8 cellular contexts compared by ENCODE assay signal in genomic region chr12:111840831-111841230, GRCh38. TPM values are rescaled to one million over a fixed set of nuclear protein-coding genes. Genes with fewer than 3 reads are reported as not detected.
DNase-seq lines count a peak whose midpoint lies in the region; ATAC-seq and TF ChIP-seq lines count a peak whose summit lies in the region.

No MANE protein-coding gene starts in this region.

- peaks cover 71% of the 10 kb centered on the region for H3K36me3 Mint-ChIP-seq in activated T-cell treated with anti-CD3 and anti-CD28 coated beads, Interleukin-2, amount 50 U/mL, for 24 hours (ENCODE audit: low read depth)
- peaks cover 50% of the 10 kb centered on the region for H3K36me3 Mint-ChIP-seq in activated naive CD8-positive, alpha-beta T cell treated with anti-CD3 and anti-CD28 coated beads for 36 hours

- H3K27me3 ChIP-seq in left lung (no peaks in the 10 kb centered on the region), tibial artery (no peaks in the 10 kb centered on the region)

- no peaks in the 10 kb centered on the region for H3K9me3 Mint-ChIP-seq in activated T-cell treated with anti-CD3 and anti-CD28 coated beads, Interleukin-2, amount 50 U/mL, for 24 hours
- no peaks in the 10 kb centered on the region for H3K9me3 Mint-ChIP-seq in activated naive CD8-positive, alpha-beta T cell treated with anti-CD3 and anti-CD28 coated beads for 36 hours

- ATAC-seq in left lung, result no peak
- ATAC-seq in GM18858 (IDR thresholded peaks at IDR 0.05; ENCODE audit: unreplicated experiment), result no peak
- ATAC-seq in GM18519 (IDR thresholded peaks at IDR 0.05; ENCODE audit: low FRiP score, unreplicated experiment), result no peak
- ATAC-seq in GM18498 (IDR thresholded peaks at IDR 0.05; ENCODE audit: unreplicated experiment), result no peak

- H3K4me1 ChIP-seq in left lung (peaks cover 22 to 55% of the 10 kb centered on the region in 2 donors), tibial artery (peaks cover 0 to 47% (median 42%) of the 10 kb centered on the region in 4 donors)

- peaks cover 0 to 22% of the 10 kb centered on the region in 2 donors for H3K36me3 ChIP-seq in left lung
- peaks cover 0 to 13% (median 10%) of the 10 kb centered on the region in 3 donors for H3K36me3 ChIP-seq in tibial artery

- H3K4me3 ChIP-seq in left lung, result peak overlapping the region; percentile 97 to 99
- peak overlapping the region; percentile 83 to 100 for H3K4me3 ChIP-seq in tibial artery

- H3K4me1 Mint-ChIP-seq in activated T-cell treated with anti-CD3 and anti-CD28 coated beads, Interleukin-2, amount 50 U/mL, for 24 hours (ENCODE audit: low read depth), result peaks cover 54% of the 10 kb centered on the region
- H3K4me1 Mint-ChIP-seq in activated naive CD8-positive, alpha-beta T cell treated with anti-CD3 and anti-CD28 coated beads for 36 hours, result peaks cover 33% of the 10 kb centered on the region

- intact Hi-C loops in left lung (cut with DNase I), result no loop called here
- intact Hi-C loops in tibial artery (cut with DNase I; ENCODE audit: low total_unique reads), result loop anchor here (5.0 kb wide), 1 partner anchor 171 kb away; the partner anchor contains the start of genes ERP29 and TMEM116

- peak overlapping the region; percentile 94 for H3K4me3 Mint-ChIP-seq in activated T-cell treated with anti-CD3 and anti-CD28 coated beads, Interleukin-2, amount 50 U/mL, for 24 hours
- peak overlapping the region; percentile 96 for H3K4me3 Mint-ChIP-seq in activated naive CD8-positive, alpha-beta T cell treated with anti-CD3 and anti-CD28 coated beads for 36 hours

- TF ChIP-seq CTCF in left lung (IDR thresholded peaks at IDR 0.05) (no peak), tibial artery (IDR thresholded peaks at IDR 0.05) (no peak)

- H3K9me3 ChIP-seq in left lung, result no peaks in the 10 kb centered on the region
- H3K9me3 ChIP-seq in tibial artery, result no peaks in the 10 kb centered on the region

- no peaks in the 10 kb centered on the region for H3K27me3 Mint-ChIP-seq in activated T-cell treated with anti-CD3 and anti-CD28 coated beads, Interleukin-2, amount 50 U/mL, for 24 hours
- no peaks in the 10 kb centered on the region for H3K27me3 Mint-ChIP-seq in activated naive CD8-positive, alpha-beta T cell treated with anti-CD3 and anti-CD28 coated beads for 36 hours

- H3K27ac ChIP-seq in left lung (peak overlapping the region; percentile 95 to 97), tibial artery (peak overlapping the region; percentile 85 to 96)

- peak overlapping the region; percentile 98 for H3K27ac Mint-ChIP-seq in activated T-cell treated with anti-CD3 and anti-CD28 coated beads, Interleukin-2, amount 50 U/mL, for 24 hours
- peak overlapping the region; percentile 98 for H3K27ac Mint-ChIP-seq in activated naive CD8-positive, alpha-beta T cell treated with anti-CD3 and anti-CD28 coated beads for 36 hours

- DNase-seq in activated T-cell treated with anti-CD3 and anti-CD28 coated beads, Interleukin-2, amount 50 U/mL, for 24 hours, result no peak
- no peak for DNase-seq in activated T-cell treated with anti-CD3 and anti-CD28 coated beads, Interleukin-2, amount 50 U/mL, for 1 hour
- no peak for DNase-seq in activated naive CD8-positive, alpha-beta T cell treated with anti-CD3 and anti-CD28 coated beads for 36 hours
- DNase-seq in left lung, result peak in 1 of 2 donors; percentile 55
- DNase-seq in tibial artery, result no peak

RNA-seq across cellular contexts. Expression of gene MAPKAPK5, which starts 1.2 kb away (rescaled TPM):
- 10 to 100 TPM; 73.7 to 75.0 TPM for total RNA-seq in activated naive CD8-positive, alpha-beta T cell treated with anti-CD3 and anti-CD28 coated beads for 36 hours
- 10 to 100 TPM; 31.7 to 43.1 TPM for total RNA-seq in left lung
